36 cellular contexts compared by ENCODE assay signal in genomic region chr1:177440821-177441220, GRCh38.
"Had no signal": no experiment of that assay in that cellular context is flagged by ENCODE, and none has a peak within 500 bp of the region (broad histone marks: within the 10 kb centered on the region; RNA-seq: fewer than 3 reads in every experiment).

No MANE protein-coding gene starts in this region.

- H3K4me3 ChIP-seq: adrenal gland, ascending aorta, body of pancreas, breast epithelium, cardiac muscle cell had no signal

- H3K4me1 Mint-ChIP-seq: activated naive CD4-positive, alpha-beta T cell treated with anti-CD3 and anti-CD28 coated beads, Interleukin-2, amount 50 U/mL, for 24 hours; activated naive CD8-positive, alpha-beta T cell treated with anti-CD3 and anti-CD28 coated beads for 36 hours; activated naive CD8-positive, alpha-beta T cell treated with anti-CD3 and anti-CD28 coated beads, Interleukin-2, amount 10 ng/mL, durations not matched to agents 7 days and 5 days; activated naive CD8-positive, alpha-beta T cell treated with anti-CD3 and anti-CD28 coated beads, Interleukin-2, amount 50 U/mL, for 24 hours; activated T-helper 17 cell treated with anti-CD3 and anti-CD28 coated beads, Interleukin-2, amount 50 U/mL, for 72 hours; central memory CD8-positive, alpha-beta T cell had no signal

- H3K27ac ChIP-seq: adrenal gland, ascending aorta, body of pancreas, brain microvascular endothelial cell, breast epithelium, cardiac muscle cell had no signal

- H3K27ac Mint-ChIP-seq: activated naive CD4-positive, alpha-beta T cell treated with anti-CD3 and anti-CD28 coated beads for 36 hours; activated naive CD4-positive, alpha-beta T cell treated with anti-CD3 and anti-CD28 coated beads, Interleukin-2, amount 50 U/mL, for 24 hours; activated naive CD4-positive, alpha-beta T cell treated with anti-CD3 and anti-CD28 coated beads, Interleukin-2, amount 50 U/mL, for 72 hours; activated naive CD8-positive, alpha-beta T cell; activated naive CD8-positive, alpha-beta T cell treated with anti-CD3 and anti-CD28 coated beads for 36 hours; activated naive CD8-positive, alpha-beta T cell treated with anti-CD3 and anti-CD28 coated beads, Interleukin-2, amount 10 ng/mL, durations not matched to agents 7 days and 5 days; activated naive CD8-positive, alpha-beta T cell treated with anti-CD3 and anti-CD28 coated beads, Interleukin-2, amount 50 U/mL, for 24 hours; activated T-cell treated with anti-CD3 and anti-CD28 coated beads, Interleukin-2, amount 50 U/mL, for 24 hours; activated T-cell treated with anti-CD3 and anti-CD28 coated beads, Interleukin-2, amount 50 U/mL, for 72 hours; activated T-helper 1 cell treated with anti-CD3 and anti-CD28 coated beads, Interleukin-12 subunit alpha, Interleukin-12 subunit beta, Interleukin-2, Interleukin-4 antibody, amounts not matched to agents 30 ng/mL and 10 ng/mL and 1 ng/mL, durations not matched to agents 14 hours and 24 hours and 36 hours; activated T-helper 17 cell treated with anti-CD3 and anti-CD28 coated beads, Interleukin-2, amount 50 U/mL, for 72 hours; activated T-helper 2 cell treated with anti-CD3 and anti-CD28 coated beads, Interferon-gamma antibody, Interleukin-2, Interleukin-4, amounts not matched to agents 10 μg/mL and 5 μg/mL and 100 μg/mL, durations not matched to agents 14 hours and 24 hours and 36 hours; brain had no signal

- ATAC-seq: activated naive CD4-positive, alpha-beta T cell treated with anti-CD3 and anti-CD28 coated beads, Interleukin-2, amount 50 U/mL, for 72 hours; activated naive CD8-positive, alpha-beta T cell treated with anti-CD3 and anti-CD28 coated beads, Interleukin-2, amount 50 U/mL, for 24 hours; activated T-cell treated with anti-CD3 and anti-CD28 coated beads, Interleukin-2, amount 50 U/mL, for 4 hours; activated T-cell treated with anti-CD3 and anti-CD28 coated beads, Interleukin-2, amount 50 U/mL, for 72 hours; activated T-helper 17 cell treated with anti-CD3 and anti-CD28 coated beads, Interleukin-2, amount 50 U/mL, for 72 hours; body of pancreas had no signal

- H3K36me3 Mint-ChIP-seq: activated naive CD4-positive, alpha-beta T cell treated with anti-CD3 and anti-CD28 coated beads, Interleukin-2, amount 50 U/mL, for 24 hours; activated naive CD4-positive, alpha-beta T cell treated with anti-CD3 and anti-CD28 coated beads, Interleukin-2, amount 50 U/mL, for 72 hours; activated naive CD8-positive, alpha-beta T cell; activated naive CD8-positive, alpha-beta T cell treated with anti-CD3 and anti-CD28 coated beads for 36 hours; activated naive CD8-positive, alpha-beta T cell treated with anti-CD3 and anti-CD28 coated beads, Interleukin-2, amount 10 ng/mL, durations not matched to agents 7 days and 5 days; brain had no signal

- H3K9me3 Mint-ChIP-seq: activated naive CD8-positive, alpha-beta T cell treated with anti-CD3 and anti-CD28 coated beads, Interleukin-2, amount 50 U/mL, for 24 hours; activated T-cell treated with anti-CD3 and anti-CD28 coated beads, Interleukin-2, amount 50 U/mL, for 4 hours; activated T-helper 1 cell treated with anti-CD3 and anti-CD28 coated beads, Interleukin-12 subunit alpha, Interleukin-12 subunit beta, Interleukin-2, Interleukin-4 antibody, amounts not matched to agents 30 ng/mL and 10 ng/mL and 1 ng/mL, durations not matched to agents 14 hours and 24 hours and 36 hours; activated T-helper 17 cell treated with anti-CD3 and anti-CD28 coated beads, Interleukin-2, amount 50 U/mL, for 72 hours; activated T-helper 2 cell treated with anti-CD3 and anti-CD28 coated beads, Interferon-gamma antibody, Interleukin-2, Interleukin-4, amounts not matched to agents 10 μg/mL and 5 μg/mL and 100 μg/mL, durations not matched to agents 14 hours and 24 hours and 36 hours; brain had no signal

- H3K27me3 Mint-ChIP-seq: activated naive CD4-positive, alpha-beta T cell treated with anti-CD3 and anti-CD28 coated beads, Interleukin-2, amount 50 U/mL, for 24 hours; activated naive CD8-positive, alpha-beta T cell; activated naive CD8-positive, alpha-beta T cell treated with anti-CD3 and anti-CD28 coated beads for 36 hours; activated naive CD8-positive, alpha-beta T cell treated with anti-CD3 and anti-CD28 coated beads, Interleukin-2, amount 10 ng/mL, durations not matched to agents 7 days and 5 days; activated naive CD8-positive, alpha-beta T cell treated with anti-CD3 and anti-CD28 coated beads, Interleukin-2, amount 50 U/mL, for 24 hours; activated T-cell treated with anti-CD3 and anti-CD28 coated beads, Interleukin-2, amount 50 U/mL, for 24 hours; activated T-helper 17 cell treated with anti-CD3 and anti-CD28 coated beads, Interleukin-2, amount 50 U/mL, for 72 hours; central memory CD8-positive, alpha-beta T cell had no signal

- H3K4me3 Mint-ChIP-seq: activated naive CD4-positive, alpha-beta T cell treated with anti-CD3 and anti-CD28 coated beads for 36 hours; activated naive CD4-positive, alpha-beta T cell treated with anti-CD3 and anti-CD28 coated beads, Interleukin-2, amount 50 U/mL, for 24 hours; activated naive CD8-positive, alpha-beta T cell; activated naive CD8-positive, alpha-beta T cell treated with anti-CD3 and anti-CD28 coated beads for 36 hours; activated naive CD8-positive, alpha-beta T cell treated with anti-CD3 and anti-CD28 coated beads, Interleukin-2, amount 10 ng/mL, durations not matched to agents 7 days and 5 days; activated naive CD8-positive, alpha-beta T cell treated with anti-CD3 and anti-CD28 coated beads, Interleukin-2, amount 50 U/mL, for 24 hours; activated T-cell treated with anti-CD3 and anti-CD28 coated beads, Interleukin-2, amount 50 U/mL, for 24 hours; activated T-cell treated with anti-CD3 and anti-CD28 coated beads, Interleukin-2, amount 50 U/mL, for 4 hours; activated T-cell treated with anti-CD3 and anti-CD28 coated beads, Interleukin-2, amount 50 U/mL, for 72 hours; activated T-helper 1 cell treated with anti-CD3 and anti-CD28 coated beads, Interleukin-12 subunit alpha, Interleukin-12 subunit beta, Interleukin-2, Interleukin-4 antibody, amounts not matched to agents 30 ng/mL and 10 ng/mL and 1 ng/mL, durations not matched to agents 14 hours and 24 hours and 36 hours; activated T-helper 17 cell treated with anti-CD3 and anti-CD28 coated beads, Interleukin-2, amount 50 U/mL, for 72 hours; brain; central memory CD8-positive, alpha-beta T cell had no signal

- DNase-seq: activated effector memory CD4-positive, alpha-beta T cell treated with anti-CD3 and anti-CD28 coated beads, Interleukin-2, amount 50 U/mL, for 16 hours; activated effector memory CD4-positive, alpha-beta T cell treated with Interleukin-2 at 50 U/mL for 16 hours; activated gamma-delta T cell; activated gamma-delta T cell treated with Interleukin-2 at 50 U/mL for 16 hours; activated naive CD4-positive, alpha-beta T cell; activated naive CD4-positive, alpha-beta T cell treated with anti-CD3 and anti-CD28 coated beads for 36 hours; activated naive CD4-positive, alpha-beta T cell treated with anti-CD3 and anti-CD28 coated beads, Interleukin-2, amount 50 U/mL, for 16 hours; activated naive CD4-positive, alpha-beta T cell treated with Interleukin-2 at 50 U/mL for 16 hours; activated naive CD8-positive, alpha-beta T cell treated with anti-CD3 and anti-CD28 coated beads for 36 hours; activated naive CD8-positive, alpha-beta T cell treated with anti-CD3 and anti-CD28 coated beads, Interleukin-2, amount 10 ng/mL, durations not matched to agents 7 days and 5 days; activated naive CD8-positive, alpha-beta T cell treated with anti-CD3 and anti-CD28 coated beads, Interleukin-2, amount 50 U/mL, for 24 hours; activated T-cell treated with anti-CD3 and anti-CD28 coated beads, Interleukin-2, amount 50 U/mL, for 24 hours; activated T-cell treated with anti-CD3 and anti-CD28 coated beads, Interleukin-2, amount 50 U/mL, for 4 hours; activated T-cell treated with anti-CD3 and anti-CD28 coated beads, Interleukin-2, amount 50 U/mL, for 48 hours; activated T-cell treated with anti-CD3 and anti-CD28 coated beads, Interleukin-2, amount 50 U/mL, for 72 hours; adrenal gland; amniotic stem cell; amygdala; anterior cingulate cortex; aorta; body of pancreas; brain microvascular endothelial cell; caudate nucleus; central memory CD4-positive, alpha-beta T cell; cerebellar nuclear complex had no signal
